14 cellular contexts compared by ENCODE assay signal in genomic region chr10:118523775-118524174, GRCh38.
DNase-seq lines count a peak whose midpoint lies in the region; TF ChIP-seq lines count a peak whose summit lies in the region.
"Had no signal": no experiment of that assay in that cellular context is flagged by ENCODE, and none has a peak within 500 bp of the region (broad histone marks: within the 10 kb centered on the region; RNA-seq: fewer than 3 reads in every experiment).

No MANE protein-coding gene starts in this region.

- POLR2A ChIA-PET in A673 (lab: Charles Lee; ENCODE audit: low non-redundant PET): no interaction called here

- H3K36me3 ChIP-seq in spleen (no peaks in the 10 kb centered on the region), A673 (ENCODE audit: insufficient read depth, low read length, poor library complexity, severe bottlenecking) (no peaks in the 10 kb centered on the region)

- no peaks in the 10 kb centered on the region for H3K4me1 ChIP-seq in spleen
- no peaks in the 10 kb centered on the region for H3K4me1 ChIP-seq in A673 (ENCODE audit: insufficient read depth, low read length, poor library complexity, severe bottlenecking)

- CTCF ChIA-PET in A673 (lab: Charles Lee): no interaction called here

- no peak overlapping the region for H3K4me3 ChIP-seq in AG10803 (ENCODE audit: low read length)
- no peak overlapping the region for H3K4me3 ChIP-seq in fibroblast of the aortic adventitia (ENCODE audit: low read depth, low read length)
- no peak overlapping the region for H3K4me3 ChIP-seq in spleen
- no peak overlapping the region for H3K4me3 ChIP-seq in A673 (ENCODE audit: low read depth, low read length, poor library complexity, severe bottlenecking)

- peaks cover 0 to 7% (median under 1%) of the 10 kb centered on the region in 8 donors for H3K9me3 ChIP-seq in spleen
- H3K9me3 ChIP-seq in A673 (ENCODE audit: low read depth, low read length, poor library complexity, severe bottlenecking): no peaks in the 10 kb centered on the region

- whole genome bisulfite sequencing in spleen, 5 donors: 61 to 83% (median 64%) methylated on average over 2 of the region's 2 CpGs

- no TSS peak for BruUV-seq in A673 (replicated peaks; lab: Mats Ljungman, UMichigan)

- intact Hi-C loops in spleen (cut with DNase I; ENCODE audit: low total_unique reads) (no loop called here), A673 (cut with micrococcal nuclease; ENCODE audit: unreplicated experiment) (no loop called here)

- TF ChIP-seq POLR2A in spleen (IDR thresholded peaks at IDR 0.05): no peak

- peak; percentile 58 for DNase-seq in AG10803 (ENCODE audit: low read depth)
- DNase-seq in HT1080 (ENCODE audit: low read depth): peak; percentile 23
- peak; percentile 11 for DNase-seq in amniotic epithelial cell (ENCODE audit: low read depth)
- peak; percentile 2 for DNase-seq in fibroblast of the aortic adventitia (ENCODE audit: low read depth)
- DNase-seq in NCI-H2107 treated with DMSO at 0.1 percent for 48 hours (lab: John Stamatoyannopoulos, UW; ENCODE audit: unreplicated experiment): no peak
- no peak for DNase-seq in spleen
- no peak for DNase-seq in NOMO-1 (lab: John Stamatoyannopoulos, UW; ENCODE audit: unreplicated experiment in 2 of 2)
- DNase-seq in A673 (ENCODE audit: low spot score): no peak
- DNase-seq: AML-193, DMS53, GOT3, NCI-H446, Right ventricle myocardium superior, T-helper 2 cell had no signal

- peaks cover 0 to 13% (median 0%) of the 10 kb centered on the region in 7 donors for H3K27me3 ChIP-seq in spleen (replicated peaks in 1 of 7)
- peaks cover 14% of the 10 kb centered on the region for H3K27me3 ChIP-seq in A673 (replicated peaks; ENCODE audit: insufficient read depth, low read depth, low read length, poor library complexity)

- no peak overlapping the region for H3K27ac ChIP-seq in spleen
- no peak overlapping the region for H3K27ac ChIP-seq in A673 (ENCODE audit: low read depth, low read length, poor library complexity, severe bottlenecking)

- TF ChIP-seq CTCF in AG10803 (conservative IDR thresholded peaks at IDR 0.05; ENCODE audit: low read length): no peak
- no peak for TF ChIP-seq CTCF in fibroblast of the aortic adventitia (IDR thresholded peaks at IDR 0.05; ENCODE audit: insufficient read depth, low read length)
- TF ChIP-seq CTCF in spleen (IDR thresholded peaks at IDR 0.05 in 8 of 11, conservative IDR thresholded peaks at IDR 0.05 in 3 of 11): no peak
- no peak for TF ChIP-seq CTCF in A673 (conservative IDR thresholded peaks at IDR 0.05; ENCODE audit: low read depth, low read length)

Comparison
In these comparisons a context has a peak if more than half of its experiments do, and no peak if none do; other contexts are left out.
1. DNase-seq: peak in AG10803 (single experiment), HT1080 (single experiment), amniotic epithelial cell (single experiment) and fibroblast of the aortic adventitia (single experiment); none in NCI-H2107 treated with DMSO at 0.1 percent for 48 hours (single experiment), spleen (single experiment), NOMO-1 (0 of 2) and A673 (single experiment).